In the genomic region with DNA sequence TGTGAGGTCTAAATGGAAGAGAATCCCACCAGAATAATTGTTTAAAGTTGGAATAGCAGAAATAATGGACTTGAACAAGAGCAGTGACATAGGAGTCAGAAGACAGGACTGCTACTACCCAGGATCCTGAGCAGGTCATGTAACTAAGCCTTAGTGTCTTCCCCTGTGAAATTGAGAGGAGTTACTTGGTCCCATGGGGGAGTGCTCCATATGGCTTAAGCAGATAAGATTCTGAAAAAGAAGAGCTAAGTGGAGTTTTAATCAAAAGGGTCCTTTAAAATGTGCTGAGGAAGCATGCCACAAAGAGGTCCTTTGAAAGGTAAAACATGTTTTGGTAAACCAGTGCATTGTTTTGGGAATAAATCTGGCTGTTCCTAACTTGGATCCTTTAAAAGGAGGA, we compare ENCODE assay signal across 13 cellular contexts. TPM values are rescaled to one million over a fixed set of nuclear protein-coding genes. Genes with fewer than 3 reads are reported as not detected.
DNase-seq lines count a peak whose midpoint lies in the region; ATAC-seq and TF ChIP-seq lines count a peak whose summit lies in the region.
"Had no signal": no experiment of that assay in that cellular context is flagged by ENCODE, and none has a peak within 500 bp of the region (broad histone marks: within the 10 kb centered on the region; RNA-seq: fewer than 3 reads in every experiment).

No MANE protein-coding gene starts in this region.

- no peak for TF ChIP-seq POLR2A in GM18505 (IDR thresholded peaks at IDR 0.05; ENCODE audit: borderline replicate concordance, extremely low read depth, insufficient read depth, insufficient read length)

- CTCF ChIA-PET in activated CD4-positive, alpha-beta T cell treated with anti-CD3 and anti-CD28 coated beads for 36 hours (lab: Charles Lee) = interaction anchor here (0.7 to 3.6 kb wide), 5 partner anchors 10 to 54 kb away, joined by 3 to 21 read pairs (median 3); no protein-coding TSS in a partner anchor
- CTCF ChIA-PET in activated CD4-positive, alpha-beta T cell treated with anti-CD3 and anti-CD28 coated beads, Interleukin-2, amount 10 ng/mL, durations not matched to agents 7 days and 5 days (lab: Charles Lee) = interaction anchor here (0.6 kb wide), 1 partner anchor 235 kb away, joined by 3 read pairs; no protein-coding TSS in a partner anchor

- H3K27me3 Mint-ChIP-seq in activated CD4-positive, alpha-beta T cell treated with anti-CD3 and anti-CD28 coated beads for 36 hours = no peaks in the 10 kb centered on the region
- H3K27me3 Mint-ChIP-seq in activated CD4-positive, alpha-beta T cell treated with anti-CD3 and anti-CD28 coated beads, Interleukin-2, amount 10 ng/mL, durations not matched to agents 7 days and 5 days = no peaks in the 10 kb centered on the region
- H3K27me3 Mint-ChIP-seq: activated naive CD4-positive, alpha-beta T cell treated with anti-CD3 and anti-CD28 coated beads, Interleukin-2, amount 10 ng/mL, durations not matched to agents 7 days and 5 days had no signal

- H3K9me3 ChIP-seq in tibial artery = no peaks in the 10 kb centered on the region

- peaks cover 0 to 76% (median 23%) of the 10 kb centered on the region in 4 donors for H3K4me1 ChIP-seq in tibial artery

- DNase-seq in activated CD4-positive, alpha-beta T cell treated with anti-CD3 and anti-CD28 coated beads for 36 hours = no peak
- DNase-seq in activated CD4-positive, alpha-beta T cell treated with anti-CD3 and anti-CD28 coated beads, Interleukin-2, amount 10 ng/mL, durations not matched to agents 7 days and 5 days = no peak
- DNase-seq in SK-N-DZ (ENCODE audit: low spot score) = peak; percentile 1
- peak; percentile 33 for DNase-seq in inferior parietal cortex (ENCODE audit: extremely low spot score)
- no peak for DNase-seq in tibial artery
- DNase-seq in kidney tubule cell (ENCODE audit: low spot score) = no peak
- DNase-seq: 8988T; activated naive CD4-positive, alpha-beta T cell treated with anti-CD3 and anti-CD28 coated beads, Interleukin-2, amount 10 ng/mL, durations not matched to agents 7 days and 5 days; NCI-H2227 treated with DMSO at 0.1 percent for 48 hours; SHP77 treated with DMSO at 0.1 percent for 48 hours had no signal

- TF ChIP-seq CTCF in tibial artery (IDR thresholded peaks at IDR 0.05) = no peak

- no peaks in the 10 kb centered on the region for H3K36me3 ChIP-seq in tibial artery

- H3K27me3 ChIP-seq in tibial artery = no peaks in the 10 kb centered on the region

- H3K27ac ChIP-seq in tibial artery = peak overlapping the region; percentile 62 to 84

- H3K4me1 Mint-ChIP-seq in activated CD4-positive, alpha-beta T cell treated with anti-CD3 and anti-CD28 coated beads for 36 hours = peaks cover 43% of the 10 kb centered on the region
- peaks cover 43% of the 10 kb centered on the region for H3K4me1 Mint-ChIP-seq in activated CD4-positive, alpha-beta T cell treated with anti-CD3 and anti-CD28 coated beads, Interleukin-2, amount 10 ng/mL, durations not matched to agents 7 days and 5 days

- POLR2A ChIA-PET in activated CD4-positive, alpha-beta T cell treated with anti-CD3 and anti-CD28 coated beads for 36 hours (lab: Charles Lee) = interaction anchor here (0.7 kb wide), 1 partner anchor 186 kb away, joined by 3 read pairs; no protein-coding TSS in a partner anchor
- POLR2A ChIA-PET in activated CD4-positive, alpha-beta T cell treated with anti-CD3 and anti-CD28 coated beads, Interleukin-2, amount 10 ng/mL, durations not matched to agents 7 days and 5 days (lab: Charles Lee) = no interaction called here

- peaks cover 10% of the 10 kb centered on the region for H3K36me3 Mint-ChIP-seq in activated CD4-positive, alpha-beta T cell treated with anti-CD3 and anti-CD28 coated beads for 36 hours (ENCODE audit: low read depth)
- H3K36me3 Mint-ChIP-seq in activated CD4-positive, alpha-beta T cell treated with anti-CD3 and anti-CD28 coated beads, Interleukin-2, amount 10 ng/mL, durations not matched to agents 7 days and 5 days (ENCODE audit: low read depth) = peaks cover 14% of the 10 kb centered on the region

- ATAC-seq in activated CD4-positive, alpha-beta T cell treated with anti-CD3 and anti-CD28 coated beads for 36 hours = no peak
- no peak for ATAC-seq in HG03571 (IDR thresholded peaks at IDR 0.05; ENCODE audit: unreplicated experiment)
- ATAC-seq in GM18505 (IDR thresholded peaks at IDR 0.05; ENCODE audit: unreplicated experiment) = no peak
- ATAC-seq: sciatic nerve had no signal

- no peak overlapping the region for H3K4me3 ChIP-seq in tibial artery

- H3K27ac Mint-ChIP-seq in activated CD4-positive, alpha-beta T cell treated with anti-CD3 and anti-CD28 coated beads for 36 hours = peak overlapping the region; percentile 1
- H3K27ac Mint-ChIP-seq in activated CD4-positive, alpha-beta T cell treated with anti-CD3 and anti-CD28 coated beads, Interleukin-2, amount 10 ng/mL, durations not matched to agents 7 days and 5 days = no peak overlapping the region
- H3K27ac Mint-ChIP-seq: activated naive CD4-positive, alpha-beta T cell treated with anti-CD3 and anti-CD28 coated beads, Interleukin-2, amount 10 ng/mL, durations not matched to agents 7 days and 5 days had no signal

- intact Hi-C loops in activated CD4-positive, alpha-beta T cell treated with anti-CD3 and anti-CD28 coated beads for 36 hours (cut with DNase I, micrococcal nuclease) = loop anchor here in 1 of 2 experiments (5.0 kb wide), 1 partner anchor 36 kb away; no protein-coding TSS in a partner anchor
- intact Hi-C loops in tibial artery (cut with DNase I; ENCODE audit: low total_unique reads) = no loop called here

- no peak overlapping the region for H3K4me3 Mint-ChIP-seq in activated CD4-positive, alpha-beta T cell treated with anti-CD3 and anti-CD28 coated beads for 36 hours
- H3K4me3 Mint-ChIP-seq in activated CD4-positive, alpha-beta T cell treated with anti-CD3 and anti-CD28 coated beads, Interleukin-2, amount 10 ng/mL, durations not matched to agents 7 days and 5 days = no peak overlapping the region
- H3K4me3 Mint-ChIP-seq: activated naive CD4-positive, alpha-beta T cell treated with anti-CD3 and anti-CD28 coated beads, Interleukin-2, amount 10 ng/mL, durations not matched to agents 7 days and 5 days had no signal

- no peaks in the 10 kb centered on the region for H3K9me3 Mint-ChIP-seq in activated CD4-positive, alpha-beta T cell treated with anti-CD3 and anti-CD28 coated beads for 36 hours (ENCODE audit: low read depth)
- no peaks in the 10 kb centered on the region for H3K9me3 Mint-ChIP-seq in activated CD4-positive, alpha-beta T cell treated with anti-CD3 and anti-CD28 coated beads, Interleukin-2, amount 10 ng/mL, durations not matched to agents 7 days and 5 days

RNA-seq across cellular contexts. Expression of gene RCL1, which starts 5.5 kb away (rescaled TPM):
- 10 to 100 TPM; 27.0 to 36.4 TPM for total RNA-seq in activated CD4-positive, alpha-beta T cell treated with anti-CD3 and anti-CD28 coated beads for 36 hours
- total RNA-seq in activated CD4-positive, alpha-beta T cell treated with anti-CD3 and anti-CD28 coated beads, Interleukin-2, amount 10 ng/mL, durations not matched to agents 7 days and 5 days = 10 to 100 TPM; 13.6 to 17.3 TPM
- polyA plus RNA-seq in SK-N-DZ (2014; cell fraction: cytosol; rRNA removed) = 10.0 and 18.5 TPM in 2 replicates
- 10.7 and 18.6 TPM in 2 replicates for polyA plus RNA-seq in SK-N-DZ (2014; cell fraction: nucleus; rRNA removed)

RNA-seq across cellular contexts. Expression of gene AK3, which starts 57.3 kb away (rescaled TPM):
- total RNA-seq in activated CD4-positive, alpha-beta T cell treated with anti-CD3 and anti-CD28 coated beads for 36 hours = 10 to 100 TPM; 32.6 to 41.0 TPM
- 10 to 100 TPM; 34.4 to 38.9 TPM for total RNA-seq in activated CD4-positive, alpha-beta T cell treated with anti-CD3 and anti-CD28 coated beads, Interleukin-2, amount 10 ng/mL, durations not matched to agents 7 days and 5 days
- polyA plus RNA-seq in SK-N-DZ (2014; cell fraction: cytosol; rRNA removed) = 30.0 and 30.1 TPM in 2 replicates
- 47.7 and 56.8 TPM in 2 replicates for polyA plus RNA-seq in SK-N-DZ (2014; cell fraction: nucleus; rRNA removed)

Comparison
In these comparisons a context has a peak if more than half of its experiments do, and no peak if none do; other contexts are left out.
1. DNase-seq: peak in SK-N-DZ (single experiment) and inferior parietal cortex (single experiment); none in activated CD4-positive, alpha-beta T cell treated with anti-CD3 and anti-CD28 coated beads for 36 hours (single experiment), activated CD4-positive, alpha-beta T cell treated with anti-CD3 and anti-CD28 coated beads, Interleukin-2, amount 10 ng/mL, durations not matched to agents 7 days and 5 days (single experiment), tibial artery (0 of 2) and kidney tubule cell (single experiment).